ENCODE assay signal across 1 cellular context in the genomic region with DNA sequence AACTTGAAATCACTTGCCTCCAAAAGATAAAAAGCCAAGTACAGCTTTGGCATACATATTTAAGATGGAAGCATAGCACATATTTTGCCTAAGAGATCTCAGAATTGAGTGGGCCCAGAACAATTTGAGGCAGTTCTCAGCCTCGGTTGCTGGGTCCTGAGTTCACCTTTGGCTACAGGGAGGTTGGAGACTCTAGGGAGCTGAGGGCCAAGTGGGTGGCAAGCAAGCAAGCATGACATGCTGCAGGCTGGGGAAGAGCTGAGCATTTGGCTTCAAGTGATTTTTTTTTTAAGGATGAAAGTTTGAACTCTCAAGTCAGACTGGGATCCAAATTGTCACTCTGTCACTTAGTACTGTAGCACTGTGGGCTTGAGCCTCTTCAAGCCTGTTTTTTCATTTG.
TF ChIP-seq lines count a peak whose summit lies in the region.

No MANE protein-coding gene starts in this region.

TF ChIP-seq in K562, 482 proteins besides CTCF, POLR2A, EP300 and RAD21 (continued from another document):
- TF ChIP-seq, protein P1, sequence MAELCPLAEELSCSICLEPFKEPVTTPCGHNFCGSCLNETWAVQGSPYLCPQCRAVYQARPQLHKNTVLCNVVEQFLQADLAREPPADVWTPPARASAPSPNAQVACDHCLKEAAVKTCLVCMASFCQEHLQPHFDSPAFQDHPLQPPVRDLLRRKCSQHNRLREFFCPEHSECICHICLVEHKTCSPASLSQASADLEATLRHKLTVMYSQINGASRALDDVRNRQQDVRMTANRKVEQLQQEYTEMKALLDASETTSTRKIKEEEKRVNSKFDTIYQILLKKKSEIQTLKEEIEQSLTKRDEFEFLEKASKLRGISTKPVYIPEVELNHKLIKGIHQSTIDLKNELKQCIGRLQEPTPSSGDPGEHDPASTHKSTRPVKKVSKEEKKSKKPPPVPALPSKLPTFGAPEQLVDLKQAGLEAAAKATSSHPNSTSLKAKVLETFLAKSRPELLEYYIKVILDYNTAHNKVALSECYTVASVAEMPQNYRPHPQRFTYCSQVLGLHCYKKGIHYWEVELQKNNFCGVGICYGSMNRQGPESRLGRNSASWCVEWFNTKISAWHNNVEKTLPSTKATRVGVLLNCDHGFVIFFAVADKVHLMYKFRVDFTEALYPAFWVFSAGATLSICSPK (IDR thresholded peaks at IDR 0.05; ENCODE audit: borderline replicate concordance): no peak
- TF ChIP-seq CEBPG (CRISPR knock-in tag; IDR thresholded peaks at IDR 0.05) (no peak), CEBPG (tag; conservative IDR thresholded peaks at IDR 0.05 in 1 of 2, IDR thresholded peaks at IDR 0.05 in 1 of 2) (no peak), E2F3 (CRISPR knock-in tag; IDR thresholded peaks at IDR 0.05) (no peak)
TF ChIP-seq in K562: peak in this region for 0.
